Comparison of ENCODE assay signal across 29 cellular contexts in the genomic region with DNA sequence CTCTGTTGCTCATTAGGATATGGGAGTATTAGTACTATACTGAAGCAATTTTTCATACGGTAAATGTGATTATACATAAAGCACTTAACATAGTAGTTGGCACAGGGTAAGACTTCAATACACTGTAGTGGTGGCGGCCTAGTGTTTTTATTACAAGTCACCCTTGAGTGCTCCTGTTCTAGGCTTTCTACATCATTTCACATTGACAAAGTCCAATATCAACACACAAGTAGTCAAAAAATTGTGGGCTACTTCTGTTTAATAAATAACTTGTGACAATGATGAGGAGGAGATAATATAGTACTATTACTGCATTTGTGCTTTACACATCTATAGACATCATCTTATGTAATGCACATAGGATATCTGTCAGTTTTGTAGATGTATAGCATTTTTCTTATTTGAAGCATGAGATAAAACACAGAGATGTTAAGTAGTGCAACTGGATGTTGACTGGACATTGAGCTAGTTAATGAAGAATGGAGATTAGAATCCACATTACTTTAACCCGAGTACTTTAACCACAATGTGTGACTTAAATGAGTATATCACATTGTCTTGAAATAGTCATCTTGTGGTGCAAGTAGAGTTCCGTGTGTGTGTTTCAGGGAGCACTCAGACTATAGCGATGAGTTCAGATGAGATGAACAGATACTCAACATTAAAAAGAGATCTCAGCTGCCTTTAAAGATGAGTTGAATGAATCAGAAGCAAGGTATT.
"Had no signal": no experiment of that assay in that cellular context is flagged by ENCODE, and none has a peak within 500 bp of the region (broad histone marks: within the 10 kb centered on the region; RNA-seq: fewer than 3 reads in every experiment).

No MANE protein-coding gene starts in this region.

- DNase-seq: activated B cell treated with CpG ODN at 0.5 μM for 24 hours; activated CD4-positive, alpha-beta T cell treated with anti-CD3 and anti-CD28 coated beads for 1 hour; activated CD4-positive, alpha-beta T cell treated with anti-CD3 and anti-CD28 coated beads, Interleukin-2, amount 10 ng/mL, durations not matched to agents 24 days and 14 days; activated CD4-positive, alpha-beta T cell treated with anti-CD3 and anti-CD28 coated beads, Interleukin-2, amount 50 U/mL, for 48 hours; activated CD8-positive, alpha-beta memory T cell treated with anti-CD3 and anti-CD28 coated beads, Interleukin-2, amount 10 ng/mL, durations not matched to agents 7 days and 5 days; activated effector memory CD4-positive, alpha-beta T cell treated with Interleukin-2 at 50 U/mL for 16 hours; activated naive CD4-positive, alpha-beta T cell; activated T-cell treated with anti-CD3 and anti-CD28 coated beads, Interleukin-2, amount 50 U/mL, for 24 hours; aorta; caudate nucleus; Kasumi-1; KBM-7; NCI-H1105 treated with DMSO at 0.1 percent for 48 hours; NCI-H1436 treated with DMSO at 0.1 percent for 48 hours; NCI-H1930; NCI-H2107; NCI-H345; NCI-H510A; NCI-H526 treated with DMSO at 0.1 percent for 48 hours; NCI-H82; OCI-M1; Right ventricle myocardium superior; T-helper 17 cell; T1000 had no signal

- H3K27me3 ChIP-seq: breast epithelium, SJSA1 had no signal

- H3K27ac ChIP-seq: breast epithelium, RWPE1, SJSA1 had no signal

- H3K4me1 ChIP-seq: breast epithelium, SJSA1 had no signal

- H3K36me3 ChIP-seq: breast epithelium, SJSA1 had no signal

- ATAC-seq: activated CD8-positive, alpha-beta memory T cell treated with anti-CD3 and anti-CD28 coated beads, Interleukin-2, amount 10 ng/mL, durations not matched to agents 7 days and 5 days; Panc1; T-helper 17 cell had no signal

- H3K9me3 ChIP-seq: breast epithelium, SJSA1 had no signal

- FAIRE-seq: TTC549 had no signal

- H3K4me3 ChIP-seq: breast epithelium, SJSA1 had no signal
